ENCODE assay signal across 23 cellular contexts in the genomic region with DNA sequence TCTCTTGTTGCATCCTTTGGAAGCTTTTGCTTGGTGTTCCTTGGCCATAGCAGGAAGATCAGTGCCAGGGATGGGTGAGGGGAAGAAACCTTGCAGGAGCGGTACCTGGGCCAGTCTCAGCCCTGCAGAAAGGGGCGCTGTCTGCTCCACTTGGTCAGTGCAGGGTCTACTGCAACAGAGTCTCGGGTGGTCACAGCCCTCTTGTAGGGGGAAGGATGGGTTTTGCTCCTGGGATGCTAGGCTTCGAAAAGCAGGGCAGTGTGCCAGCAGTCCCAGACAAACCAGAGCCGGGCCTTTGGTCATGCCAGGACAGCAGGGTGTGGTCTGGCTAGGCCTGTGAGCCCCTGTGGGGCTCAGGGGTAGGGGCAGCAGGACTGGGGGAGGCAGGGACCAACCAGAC.
"Had no signal": no experiment of that assay in that cellular context is flagged by ENCODE, and none has a peak within 500 bp of the region (broad histone marks: within the 10 kb centered on the region; RNA-seq: fewer than 3 reads in every experiment).

No MANE protein-coding gene starts in this region.

- H3K27ac Mint-ChIP-seq: activated naive CD4-positive, alpha-beta T cell treated with anti-CD3 and anti-CD28 coated beads, Interleukin-2, amount 10 ng/mL, durations not matched to agents 7 days and 5 days; stimulated activated naive CD8-positive, alpha-beta T cell treated with anti-CD3 and anti-CD28 coated beads, Interleukin-15, Interleukin-2, amounts not matched to agents 100 ng/mL and 50 ng/mL, for 24 hours; T-helper 1 cell treated with Interleukin-12 subunit alpha and Interleukin-12 subunit beta and Interleukin-4 antibody, amounts not matched to agents 30 μg/mL and 1 μg/mL, for 36 hours had no signal

- H3K36me3 Mint-ChIP-seq: activated naive CD4-positive, alpha-beta T cell treated with anti-CD3 and anti-CD28 coated beads, Interleukin-2, amount 10 ng/mL, durations not matched to agents 7 days and 5 days had no signal

- H3K9me3 ChIP-seq: prostate gland, suprapubic skin, uterus had no signal

- H3K27me3 ChIP-seq: ascending aorta, suprapubic skin, uterus had no signal

- H3K4me1 ChIP-seq: ascending aorta, heart right ventricle, prostate gland, suprapubic skin, uterus had no signal

- H3K27me3 Mint-ChIP-seq: activated naive CD4-positive, alpha-beta T cell treated with anti-CD3 and anti-CD28 coated beads, Interleukin-2, amount 10 ng/mL, durations not matched to agents 7 days and 5 days; central memory CD8-positive, alpha-beta T cell; naive thymus-derived CD4-positive, alpha-beta T cell; stimulated activated naive CD8-positive, alpha-beta T cell treated with anti-CD3 and anti-CD28 coated beads, Interleukin-15, Interleukin-2, amounts not matched to agents 100 ng/mL and 50 ng/mL, for 24 hours had no signal

- DNase-seq: activated CD4-positive, alpha-beta T cell treated with anti-CD3 and anti-CD28 coated beads for 4 hours; activated CD4-positive, alpha-beta T cell treated with anti-CD3 and anti-CD28 coated beads, Interleukin-2, amount 50 U/mL, for 48 hours; activated CD4-positive, CD25-positive, alpha-beta regulatory T cell; activated CD8-positive, alpha-beta memory T cell treated with anti-CD3 and anti-CD28 coated beads, Interleukin-2, amount 50 U/mL, for 48 hours; activated effector memory CD4-positive, alpha-beta T cell treated with anti-CD3 and anti-CD28 coated beads, Interleukin-2, amount 50 U/mL, for 16 hours; activated naive CD4-positive, alpha-beta T cell treated with anti-CD3 and anti-CD28 coated beads, Interleukin-2, amount 10 ng/mL, durations not matched to agents 7 days and 5 days; activated T-cell treated with anti-CD3 and anti-CD28 coated beads, Interleukin-2, amount 50 U/mL, for 4 hours; heart right ventricle; naive thymus-derived CD4-positive, alpha-beta T cell; stimulated activated CD4-positive, alpha-beta T cell treated with anti-CD3 and anti-CD28 coated beads, Interleukin-1b, Interleukin-23, amount 100 ng/mL, for 48 hours; T1000; trophoblast cell; uterus had no signal

- H3K4me3 Mint-ChIP-seq: activated naive CD4-positive, alpha-beta T cell treated with anti-CD3 and anti-CD28 coated beads, Interleukin-2, amount 10 ng/mL, durations not matched to agents 7 days and 5 days; activated T-cell treated with anti-CD3 and anti-CD28 coated beads, Interleukin-2, amount 50 U/mL, for 4 hours; central memory CD8-positive, alpha-beta T cell; naive thymus-derived CD4-positive, alpha-beta T cell; stimulated activated naive CD8-positive, alpha-beta T cell treated with anti-CD3 and anti-CD28 coated beads, Interleukin-15, Interleukin-2, amounts not matched to agents 100 ng/mL and 50 ng/mL, for 24 hours; T-helper 1 cell treated with Interleukin-12 subunit alpha and Interleukin-12 subunit beta and Interleukin-4 antibody, amounts not matched to agents 30 μg/mL and 1 μg/mL, for 36 hours had no signal

- H3K27ac ChIP-seq: ascending aorta, coronary artery, epithelial cell of prostate, heart right ventricle, prostate gland, suprapubic skin, uterus had no signal

- H3K9me3 Mint-ChIP-seq: activated naive CD4-positive, alpha-beta T cell treated with anti-CD3 and anti-CD28 coated beads, Interleukin-2, amount 10 ng/mL, durations not matched to agents 7 days and 5 days; activated T-cell treated with anti-CD3 and anti-CD28 coated beads, Interleukin-2, amount 50 U/mL, for 4 hours; stimulated activated naive CD8-positive, alpha-beta T cell treated with anti-CD3 and anti-CD28 coated beads, Interleukin-15, Interleukin-2, amounts not matched to agents 100 ng/mL and 50 ng/mL, for 24 hours; T-helper 1 cell treated with Interleukin-12 subunit alpha and Interleukin-12 subunit beta and Interleukin-4 antibody, amounts not matched to agents 30 μg/mL and 1 μg/mL, for 36 hours had no signal

- H3K36me3 ChIP-seq: ascending aorta, heart right ventricle, prostate gland, suprapubic skin, uterus had no signal

- H3K4me3 ChIP-seq: ascending aorta, coronary artery, heart right ventricle, lung, prostate gland, suprapubic skin, uterus had no signal

- H3K4me1 Mint-ChIP-seq: activated naive CD4-positive, alpha-beta T cell treated with anti-CD3 and anti-CD28 coated beads, Interleukin-2, amount 10 ng/mL, durations not matched to agents 7 days and 5 days; central memory CD8-positive, alpha-beta T cell had no signal

- ATAC-seq: activated T-cell treated with anti-CD3 and anti-CD28 coated beads, Interleukin-2, amount 50 U/mL, for 4 hours; heart right ventricle; left lobe of liver; naive thymus-derived CD4-positive, alpha-beta T cell had no signal
